In genomic region chr14:94052662-94053061, GRCh38 we compare ENCODE assay signal across 19 cellular contexts. TPM values are rescaled to one million over a fixed set of nuclear protein-coding genes. Genes with fewer than 3 reads are reported as not detected.
DNase-seq lines count a peak whose midpoint lies in the region; ATAC-seq and TF ChIP-seq lines count a peak whose summit lies in the region.
"Had no signal": no experiment of that assay in that cellular context is flagged by ENCODE, and none has a peak within 500 bp of the region (broad histone marks: within the 10 kb centered on the region; RNA-seq: fewer than 3 reads in every experiment).

No MANE protein-coding gene starts in this region.

- H4K8ac ChIP-seq in H9 (replicated peaks; ENCODE audit: insufficient read length, low read depth, low read length), result no peak overlapping the region

- no peak overlapping the region for H2AFZ ChIP-seq in H9 (ENCODE audit: low read length)

- intact Hi-C loops in activated CD8-positive, alpha-beta T cell treated with anti-CD3 and anti-CD28 coated beads for 36 hours (cut with micrococcal nuclease), result no loop called here
- intact Hi-C loops in activated T-helper 2 cell treated with anti-CD3 and anti-CD28 coated beads, Interferon-gamma antibody, Interleukin-2, Interleukin-4, amounts not matched to agents 10 μg/mL and 5 μg/mL and 100 μg/mL, durations not matched to agents 14 hours and 24 hours and 36 hours (cut with micrococcal nuclease), result no loop called here

- H4K91ac ChIP-seq in H9 (ENCODE audit: insufficient read length, low read depth, low read length), result no peak overlapping the region

- no peaks in the 10 kb centered on the region for H3K27me3 ChIP-seq in H9 (ENCODE audit: insufficient read depth, low read length)
- H3K27me3 ChIP-seq: ascending aorta had no signal

- no peaks in the 10 kb centered on the region for H4K20me1 ChIP-seq in H9 (ENCODE audit: control insufficient read depth, insufficient read depth, insufficient read length)

- no peak overlapping the region for H3K18ac ChIP-seq in H9 (ENCODE audit: insufficient read length, low read depth, low read length)

- no peak overlapping the region for H3K4me3 Mint-ChIP-seq in activated CD8-positive, alpha-beta T cell treated with anti-CD3 and anti-CD28 coated beads for 36 hours
- no peak overlapping the region for H3K4me3 Mint-ChIP-seq in activated CD8-positive, alpha-beta T cell treated with anti-CD3 and anti-CD28 coated beads, Interleukin-2, amount 10 ng/mL, durations not matched to agents 7 days and 5 days
- H3K4me3 Mint-ChIP-seq in H9, result no peak overlapping the region
- no peak overlapping the region for H3K4me3 Mint-ChIP-seq in activated T-helper 2 cell treated with anti-CD3 and anti-CD28 coated beads, Interferon-gamma antibody, Interleukin-2, Interleukin-4, amounts not matched to agents 10 μg/mL and 5 μg/mL and 100 μg/mL, durations not matched to agents 14 hours and 24 hours and 36 hours (ENCODE audit: low read depth)
- no peak overlapping the region for H3K4me3 Mint-ChIP-seq in osteocyte (ENCODE audit: unreplicated experiment)

- H3K9me3 Mint-ChIP-seq in activated CD8-positive, alpha-beta T cell treated with anti-CD3 and anti-CD28 coated beads for 36 hours, result no peaks in the 10 kb centered on the region
- no peaks in the 10 kb centered on the region for H3K9me3 Mint-ChIP-seq in activated CD8-positive, alpha-beta T cell treated with anti-CD3 and anti-CD28 coated beads, Interleukin-2, amount 10 ng/mL, durations not matched to agents 7 days and 5 days (ENCODE audit: insufficient read depth)
- H3K9me3 Mint-ChIP-seq in H9 (no peaks in the 10 kb centered on the region), osteocyte (ENCODE audit: unreplicated experiment) (no peaks in the 10 kb centered on the region)
- no peaks in the 10 kb centered on the region for H3K9me3 Mint-ChIP-seq in activated T-helper 2 cell treated with anti-CD3 and anti-CD28 coated beads, Interferon-gamma antibody, Interleukin-2, Interleukin-4, amounts not matched to agents 10 μg/mL and 5 μg/mL and 100 μg/mL, durations not matched to agents 14 hours and 24 hours and 36 hours

- no peak overlapping the region for H4K5ac ChIP-seq in H9 (ENCODE audit: insufficient read length, low read depth, low read length)

- no peak for ATAC-seq in activated CD8-positive, alpha-beta T cell treated with anti-CD3 and anti-CD28 coated beads for 36 hours
- no peak for ATAC-seq in activated CD8-positive, alpha-beta T cell treated with anti-CD3 and anti-CD28 coated beads, Interleukin-2, amount 10 ng/mL, durations not matched to agents 7 days and 5 days
- no peak for ATAC-seq in HG02870 (IDR thresholded peaks at IDR 0.05; ENCODE audit: unreplicated experiment)
- ATAC-seq: HepG2; stimulated activated naive CD8-positive, alpha-beta T cell treated with anti-CD3 and anti-CD28 coated beads, Interleukin-15, Interleukin-2, amounts not matched to agents 100 U/mL and 50 U/mL, for 24 hours had no signal

- H3T11ph ChIP-seq in H9 (ENCODE audit: low read length), result no peak overlapping the region

- H3K4me1 ChIP-seq in H9 (ENCODE audit: insufficient read depth, low read length), result no peaks in the 10 kb centered on the region; the same call in 1 of the 2 replicates
- H3K4me1 ChIP-seq: ascending aorta, prostate gland had no signal

- H3K4me2 ChIP-seq in H9 (ENCODE audit: insufficient read depth, insufficient read length, low read length), result no peak overlapping the region

- no peaks in the 10 kb centered on the region for H3K79me2 ChIP-seq in H9 (ENCODE audit: insufficient read depth, low read length)

- H2BK120ac ChIP-seq in H9 (ENCODE audit: low read depth, low read length, poor library complexity, severe bottlenecking), result no peak overlapping the region

- no peak overlapping the region for H3K14ac ChIP-seq in H9 (ENCODE audit: insufficient read depth, low read length)

- peaks cover 28% of the 10 kb centered on the region for H3K4me1 Mint-ChIP-seq in activated CD8-positive, alpha-beta T cell treated with anti-CD3 and anti-CD28 coated beads for 36 hours (ENCODE audit: low read depth)
- peaks cover 51% of the 10 kb centered on the region for H3K4me1 Mint-ChIP-seq in activated CD8-positive, alpha-beta T cell treated with anti-CD3 and anti-CD28 coated beads, Interleukin-2, amount 10 ng/mL, durations not matched to agents 7 days and 5 days (ENCODE audit: low read depth)
- peaks cover 15 to 18% of the 10 kb centered on the region in 2 experiments for H3K4me1 Mint-ChIP-seq in H9
- H3K4me1 Mint-ChIP-seq in activated T-helper 2 cell treated with anti-CD3 and anti-CD28 coated beads, Interferon-gamma antibody, Interleukin-2, Interleukin-4, amounts not matched to agents 10 μg/mL and 5 μg/mL and 100 μg/mL, durations not matched to agents 14 hours and 24 hours and 36 hours (ENCODE audit: low read depth), result peaks cover 44% of the 10 kb centered on the region
- no peaks in the 10 kb centered on the region for H3K4me1 Mint-ChIP-seq in osteocyte (ENCODE audit: unreplicated experiment)

- no peaks in the 10 kb centered on the region for H3K79me1 ChIP-seq in H9 (ENCODE audit: insufficient read depth, low read depth, low read length, poor library complexity, severe bottlenecking)

- H2BK5ac ChIP-seq in H9 (ENCODE audit: insufficient read length, low read length), result no peak overlapping the region

- no peak overlapping the region for H2BK12ac ChIP-seq in H9 (ENCODE audit: insufficient read length, low read depth, low read length)

- no peak overlapping the region for H3K9ac ChIP-seq in H9 (ENCODE audit: extremely low read depth, insufficient read length, low read length)

- no peak overlapping the region for H2AK5ac ChIP-seq in H9 (ENCODE audit: insufficient read length, low read length)

- no CpG with 5 or more reads among the region's 4 CpGs for WGBS in H9 (ENCODE audit: extremely low coverage, insufficient read length, low lambda C conversion rate)

- CTCF ChIA-PET in activated CD8-positive, alpha-beta T cell treated with anti-CD3 and anti-CD28 coated beads for 36 hours (lab: Charles Lee), result interaction anchor here (1.0 to 3.1 kb wide), 5 partner anchors 29 to 113 kb away, joined by 5 to 16 read pairs (median 6); partner anchors contain the start of gene IFI27L1
- CTCF ChIA-PET in activated CD8-positive, alpha-beta T cell treated with anti-CD3 and anti-CD28 coated beads, Interleukin-2, amount 10 ng/mL, durations not matched to agents 7 days and 5 days (lab: Charles Lee), result interaction anchor here (1.8 to 7.2 kb wide), 5 partner anchors 16 to 113 kb away, joined by 5 to 52 read pairs (median 17); no protein-coding TSS in a partner anchor

- no peak overlapping the region for H2BK20ac ChIP-seq in H9 (ENCODE audit: low read depth, low read length, poor library complexity, severe bottlenecking)

- peaks cover 82% of the 10 kb centered on the region for H3K36me3 Mint-ChIP-seq in activated CD8-positive, alpha-beta T cell treated with anti-CD3 and anti-CD28 coated beads for 36 hours (ENCODE audit: low read depth)
- H3K36me3 Mint-ChIP-seq in activated CD8-positive, alpha-beta T cell treated with anti-CD3 and anti-CD28 coated beads, Interleukin-2, amount 10 ng/mL, durations not matched to agents 7 days and 5 days (ENCODE audit: low read depth), result peaks cover 84% of the 10 kb centered on the region
- H3K36me3 Mint-ChIP-seq in H9 (ENCODE audit: insufficient read depth in 1 of 3, low read depth in 3 of 3) (peaks cover 44 to 89% (median 78%) of the 10 kb centered on the region in 3 experiments; a peak in 6 of 7 replicates), osteocyte (ENCODE audit: unreplicated experiment) (peaks cover 61% of the 10 kb centered on the region)
- H3K36me3 Mint-ChIP-seq in activated T-helper 2 cell treated with anti-CD3 and anti-CD28 coated beads, Interferon-gamma antibody, Interleukin-2, Interleukin-4, amounts not matched to agents 10 μg/mL and 5 μg/mL and 100 μg/mL, durations not matched to agents 14 hours and 24 hours and 36 hours (ENCODE audit: low read depth), result peaks cover 89% of the 10 kb centered on the region

- TF ChIP-seq CTCF in activated CD8-positive, alpha-beta T cell treated with anti-CD3 and anti-CD28 coated beads for 36 hours (IDR thresholded peaks at IDR 0.05), result no peak
- TF ChIP-seq CTCF in H9 (conservative IDR thresholded peaks at IDR 0.05), result no peak
- no peak for TF ChIP-seq CTCF in osteocyte (IDR thresholded peaks at IDR 0.05)

- H3K9me3 ChIP-seq in H9 (ENCODE audit: control insufficient read depth, low read depth, low read length), result no peaks in the 10 kb centered on the region
- H3K9me3 ChIP-seq: ascending aorta, prostate gland had no signal

- no peak overlapping the region for H2BK15ac ChIP-seq in H9 (ENCODE audit: low read depth, low read length)

- H3K56ac ChIP-seq in H9 (ENCODE audit: insufficient read length, low read depth, low read length), result no peak overlapping the region

- no peak overlapping the region for H3K27ac ChIP-seq in H9 (ENCODE audit: insufficient read length, low read depth, low read length)
- H3K27ac ChIP-seq: ascending aorta had no signal

- H3K23me2 ChIP-seq in H9 (ENCODE audit: insufficient read length, low read depth, low read length, poor library complexity, severe bottlenecking), result no peaks in the 10 kb centered on the region

- no peak for DNase-seq in activated CD8-positive, alpha-beta T cell treated with anti-CD3 and anti-CD28 coated beads for 36 hours
- DNase-seq in activated CD8-positive, alpha-beta T cell treated with anti-CD3 and anti-CD28 coated beads, Interleukin-2, amount 10 ng/mL, durations not matched to agents 7 days and 5 days, result no peak
- DNase-seq in H9 (no peak), osteocyte (ENCODE audit: extremely low spot score, unreplicated experiment) (peak; percentile 73), HuH-7.5 (ENCODE audit: low spot score) (no peak), glomerular visceral epithelial cell (ENCODE audit: extremely low spot score) (no peak)
- no peak for DNase-seq in activated T-helper 2 cell treated with anti-CD3 and anti-CD28 coated beads, Interferon-gamma antibody, Interleukin-2, Interleukin-4, amounts not matched to agents 10 μg/mL and 5 μg/mL and 100 μg/mL, durations not matched to agents 14 hours and 24 hours and 36 hours (ENCODE audit: low spot score)
- DNase-seq: ACHN, EL, foreskin fibroblast, NCI-H1048, NCI-H2107, NCI-H774 had no signal

- H3K23ac ChIP-seq in H9 (ENCODE audit: insufficient read length, low read depth, low read length), result no peak overlapping the region

- POLR2A ChIA-PET in activated CD8-positive, alpha-beta T cell treated with anti-CD3 and anti-CD28 coated beads for 36 hours (lab: Charles Lee), result interaction anchor here (0.9 to 1.6 kb wide), 2 partner anchors 28 to 128 kb away, joined by 3 to 8 read pairs; partner anchors contain the start of genes DDX24 and IFI27L1
- POLR2A ChIA-PET in activated CD8-positive, alpha-beta T cell treated with anti-CD3 and anti-CD28 coated beads, Interleukin-2, amount 10 ng/mL, durations not matched to agents 7 days and 5 days (lab: Charles Lee), result no interaction called here

- H3K27me3 Mint-ChIP-seq in activated CD8-positive, alpha-beta T cell treated with anti-CD3 and anti-CD28 coated beads for 36 hours, result no peaks in the 10 kb centered on the region
- H3K27me3 Mint-ChIP-seq in activated CD8-positive, alpha-beta T cell treated with anti-CD3 and anti-CD28 coated beads, Interleukin-2, amount 10 ng/mL, durations not matched to agents 7 days and 5 days (ENCODE audit: low read depth), result no peaks in the 10 kb centered on the region
- H3K27me3 Mint-ChIP-seq in H9 (ENCODE audit: low read depth) (no peaks in the 10 kb centered on the region), osteocyte (ENCODE audit: unreplicated experiment) (no peaks in the 10 kb centered on the region)
- no peaks in the 10 kb centered on the region for H3K27me3 Mint-ChIP-seq in activated T-helper 2 cell treated with anti-CD3 and anti-CD28 coated beads, Interferon-gamma antibody, Interleukin-2, Interleukin-4, amounts not matched to agents 10 μg/mL and 5 μg/mL and 100 μg/mL, durations not matched to agents 14 hours and 24 hours and 36 hours (ENCODE audit: low read depth)

- H3K27ac Mint-ChIP-seq in activated CD8-positive, alpha-beta T cell treated with anti-CD3 and anti-CD28 coated beads for 36 hours, result peak overlapping the region; percentile 53
- H3K27ac Mint-ChIP-seq in activated CD8-positive, alpha-beta T cell treated with anti-CD3 and anti-CD28 coated beads, Interleukin-2, amount 10 ng/mL, durations not matched to agents 7 days and 5 days, result no peak overlapping the region
- H3K27ac Mint-ChIP-seq in H9 (peak overlapping the region in 2 of 3 experiments; percentile 75 to 85; a peak in 3 of 7 replicates), osteocyte (ENCODE audit: unreplicated experiment) (no peak overlapping the region)
- peak overlapping the region; percentile 10 for H3K27ac Mint-ChIP-seq in activated T-helper 2 cell treated with anti-CD3 and anti-CD28 coated beads, Interferon-gamma antibody, Interleukin-2, Interleukin-4, amounts not matched to agents 10 μg/mL and 5 μg/mL and 100 μg/mL, durations not matched to agents 14 hours and 24 hours and 36 hours

- H3K4ac ChIP-seq in H9 (ENCODE audit: low read depth, low read length), result no peak overlapping the region

RNA-seq across cellular contexts. Expression of gene OTUB2, which starts 26.5 kb away (rescaled TPM):
- total RNA-seq in activated CD8-positive, alpha-beta T cell treated with anti-CD3 and anti-CD28 coated beads for 36 hours, result under 1 TPM; 0.25 to 0.29 TPM
- total RNA-seq in activated CD8-positive, alpha-beta T cell treated with anti-CD3 and anti-CD28 coated beads, Interleukin-2, amount 10 ng/mL, durations not matched to agents 7 days and 5 days, result 1 to 10 TPM; 1.4 to 1.7 TPM
- total RNA-seq in H9 (2021), result 3.6 and 3.7 TPM in 2 replicates
- 2.1 and 2.3 TPM in 2 replicates for total RNA-seq in activated T-helper 2 cell treated with anti-CD3 and anti-CD28 coated beads, Interferon-gamma antibody, Interleukin-2, Interleukin-4, amounts not matched to agents 10 μg/mL and 5 μg/mL and 100 μg/mL, durations not matched to agents 14 hours and 24 hours and 36 hours
- 1.3 TPM in 2 replicates for total RNA-seq in osteocyte

RNA-seq across cellular contexts. Expression of gene DDX24, which starts 28.3 kb away (rescaled TPM):
- 100 to 1,000 TPM; 272 to 275 TPM for total RNA-seq in activated CD8-positive, alpha-beta T cell treated with anti-CD3 and anti-CD28 coated beads for 36 hours
- total RNA-seq in activated CD8-positive, alpha-beta T cell treated with anti-CD3 and anti-CD28 coated beads, Interleukin-2, amount 10 ng/mL, durations not matched to agents 7 days and 5 days, result 100 to 1,000 TPM; 172 to 184 TPM
- 172 TPM in 2 replicates for total RNA-seq in H9 (2021)
- 276 and 277 TPM in 2 replicates for total RNA-seq in activated T-helper 2 cell treated with anti-CD3 and anti-CD28 coated beads, Interferon-gamma antibody, Interleukin-2, Interleukin-4, amounts not matched to agents 10 μg/mL and 5 μg/mL and 100 μg/mL, durations not matched to agents 14 hours and 24 hours and 36 hours
- 167 and 170 TPM in 2 replicates for total RNA-seq in osteocyte

RNA-seq across cellular contexts. Expression of gene IFI27L1, which starts 28.4 kb away (rescaled TPM):
- total RNA-seq in activated CD8-positive, alpha-beta T cell treated with anti-CD3 and anti-CD28 coated beads for 36 hours, result 10 to 100 TPM; 21.9 to 23.3 TPM
- 10 to 100 TPM; 34.7 to 41.3 TPM for total RNA-seq in activated CD8-positive, alpha-beta T cell treated with anti-CD3 and anti-CD28 coated beads, Interleukin-2, amount 10 ng/mL, durations not matched to agents 7 days and 5 days
- total RNA-seq in H9 (2021) (27.4 TPM in 2 replicates), osteocyte (25.8 and 30.0 TPM in 2 replicates)
- 27.7 and 31.2 TPM in 2 replicates for total RNA-seq in activated T-helper 2 cell treated with anti-CD3 and anti-CD28 coated beads, Interferon-gamma antibody, Interleukin-2, Interleukin-4, amounts not matched to agents 10 μg/mL and 5 μg/mL and 100 μg/mL, durations not matched to agents 14 hours and 24 hours and 36 hours
- total RNA-seq: ascending aorta had no signal

RNA-seq across cellular contexts. Expression of gene CCDC197, which starts 55.6 kb away (rescaled TPM):
- not detected for total RNA-seq in activated CD8-positive, alpha-beta T cell treated with anti-CD3 and anti-CD28 coated beads for 36 hours
- total RNA-seq in activated CD8-positive, alpha-beta T cell treated with anti-CD3 and anti-CD28 coated beads, Interleukin-2, amount 10 ng/mL, durations not matched to agents 7 days and 5 days, result not detected
- total RNA-seq in H9 (2021) (not detected in 2 replicates), osteocyte (not detected in 2 replicates)
- total RNA-seq in activated T-helper 2 cell treated with anti-CD3 and anti-CD28 coated beads, Interferon-gamma antibody, Interleukin-2, Interleukin-4, amounts not matched to agents 10 μg/mL and 5 μg/mL and 100 μg/mL, durations not matched to agents 14 hours and 24 hours and 36 hours, result 0.11 TPM in 1 of 2 replicates, not detected in the other
- total RNA-seq: ascending aorta, prostate gland, urinary bladder had no signal

RNA-seq across cellular contexts. Expression of gene IFI27, which starts 57.9 kb away (rescaled TPM):
- 1 to 10 TPM in 1 of 2 experiments, under 1 TPM in 1; 0.86 to 4.1 TPM for total RNA-seq in activated CD8-positive, alpha-beta T cell treated with anti-CD3 and anti-CD28 coated beads for 36 hours
- total RNA-seq in activated CD8-positive, alpha-beta T cell treated with anti-CD3 and anti-CD28 coated beads, Interleukin-2, amount 10 ng/mL, durations not matched to agents 7 days and 5 days, result 100 to 1,000 TPM; 116 to 129 TPM
- total RNA-seq in H9 (2021), result 1.7 TPM in 2 replicates
- total RNA-seq in activated T-helper 2 cell treated with anti-CD3 and anti-CD28 coated beads, Interferon-gamma antibody, Interleukin-2, Interleukin-4, amounts not matched to agents 10 μg/mL and 5 μg/mL and 100 μg/mL, durations not matched to agents 14 hours and 24 hours and 36 hours, result 2.1 and 5.2 TPM in 2 replicates
- total RNA-seq in osteocyte, result 1.5 and 2.6 TPM in 2 replicates

Comparison
In these comparisons a context has a peak if more than half of its experiments do, and no peak if none do; other contexts are left out.
1. H3K27ac Mint-ChIP-seq: peak in activated CD8-positive, alpha-beta T cell treated with anti-CD3 and anti-CD28 coated beads for 36 hours (single experiment), H9 (2 of 3) and activated T-helper 2 cell treated with anti-CD3 and anti-CD28 coated beads, Interferon-gamma antibody, Interleukin-2, Interleukin-4, amounts not matched to agents 10 μg/mL and 5 μg/mL and 100 μg/mL, durations not matched to agents 14 hours and 24 hours and 36 hours (single experiment); none in activated CD8-positive, alpha-beta T cell treated with anti-CD3 and anti-CD28 coated beads, Interleukin-2, amount 10 ng/mL, durations not matched to agents 7 days and 5 days (single experiment) and osteocyte (single experiment).